Comparison of ENCODE assay signal across 1 cellular context in the genomic region with DNA sequence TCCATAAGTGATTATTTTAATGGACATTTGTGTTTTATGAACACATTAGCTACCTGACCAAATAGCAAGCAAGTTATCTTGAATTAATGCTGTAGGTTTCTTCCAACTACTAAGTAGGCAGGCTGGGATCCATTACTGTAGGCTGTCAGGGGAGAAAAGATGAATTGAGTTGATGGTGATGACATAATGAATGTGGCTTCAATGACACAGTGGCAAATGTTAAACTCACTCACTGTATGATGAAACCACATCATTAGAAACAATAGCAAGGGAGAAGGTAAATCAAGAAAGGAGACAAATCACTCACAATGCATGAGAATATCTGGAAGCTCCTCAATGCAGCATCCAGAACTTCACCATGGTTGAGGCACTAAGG.
TF ChIP-seq lines count a peak whose summit lies in the region.

No MANE protein-coding gene starts in this region.

TF ChIP-seq in GM12878, 131 proteins besides CTCF, POLR2A, EP300 and RAD21 (continued from another document):
- no peak for TF ChIP-seq CBX3 (IDR thresholded peaks at IDR 0.05; ENCODE audit: borderline replicate concordance, low read depth)
- no peak for TF ChIP-seq FOXK2 (IDR thresholded peaks at IDR 0.05)
- no peak for TF ChIP-seq NBN (IDR thresholded peaks at IDR 0.05)
- TF ChIP-seq EZH2 (IDR thresholded peaks at IDR 0.05; ENCODE audit: borderline replicate concordance, control insufficient read depth, low read depth, low read length) = no peak
- 0 out of 2 replicates have a peak, but pooled peaks have one; percentile 1 for TF ChIP-seq JUNB (IDR thresholded peaks at IDR 0.05)
- TF ChIP-seq, protein P1, sequence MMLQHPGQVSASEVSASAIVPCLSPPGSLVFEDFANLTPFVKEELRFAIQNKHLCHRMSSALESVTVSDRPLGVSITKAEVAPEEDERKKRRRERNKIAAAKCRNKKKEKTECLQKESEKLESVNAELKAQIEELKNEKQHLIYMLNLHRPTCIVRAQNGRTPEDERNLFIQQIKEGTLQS (IDR thresholded peaks at IDR 0.05; ENCODE audit: borderline replicate concordance, extremely low read depth, low read depth, low read length) = no peak
- TF ChIP-seq NFYA (IDR thresholded peaks at IDR 0.05; ENCODE audit: borderline replicate concordance, low read depth, low read length) = no peak
- TF ChIP-seq, protein P2, sequence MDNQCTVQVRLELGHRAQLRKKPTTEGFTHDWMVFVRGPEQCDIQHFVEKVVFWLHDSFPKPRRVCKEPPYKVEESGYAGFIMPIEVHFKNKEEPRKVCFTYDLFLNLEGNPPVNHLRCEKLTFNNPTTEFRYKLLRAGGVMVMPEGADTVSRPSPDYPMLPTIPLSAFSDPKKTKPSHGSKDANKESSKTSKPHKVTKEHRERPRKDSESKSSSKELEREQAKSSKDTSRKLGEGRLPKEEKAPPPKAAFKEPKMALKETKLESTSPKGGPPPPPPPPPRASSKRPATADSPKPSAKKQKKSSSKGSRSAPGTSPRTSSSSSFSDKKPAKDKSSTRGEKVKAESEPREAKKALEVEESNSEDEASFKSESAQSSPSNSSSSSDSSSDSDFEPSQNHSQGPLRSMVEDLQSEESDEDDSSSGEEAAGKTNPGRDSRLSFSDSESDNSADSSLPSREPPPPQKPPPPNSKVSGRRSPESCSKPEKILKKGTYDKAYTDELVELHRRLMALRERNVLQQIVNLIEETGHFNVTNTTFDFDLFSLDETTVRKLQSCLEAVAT (IDR thresholded peaks at IDR 0.05) = no peak
- peak; percentile 60; the same call in 1 of the 2 replicates for TF ChIP-seq DPF2 (IDR thresholded peaks at IDR 0.05)
- no peak for TF ChIP-seq ZNF384 (IDR thresholded peaks at IDR 0.05; ENCODE audit: borderline replicate concordance, low read depth, low read length)
- TF ChIP-seq GATAD2B (conservative IDR thresholded peaks at IDR 0.05; ENCODE audit: low read depth) = no peak
- TF ChIP-seq, protein P3, sequence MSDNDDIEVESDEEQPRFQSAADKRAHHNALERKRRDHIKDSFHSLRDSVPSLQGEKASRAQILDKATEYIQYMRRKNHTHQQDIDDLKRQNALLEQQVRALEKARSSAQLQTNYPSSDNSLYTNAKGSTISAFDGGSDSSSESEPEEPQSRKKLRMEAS (IDR thresholded peaks at IDR 0.05; ENCODE audit: low read depth, low read length) = no peak
- TF ChIP-seq YY1 (IDR thresholded peaks at IDR 0.05; ENCODE audit: low read depth, low read length) = no peak
- peak; percentile 37; the same call in 1 of the 2 replicates for TF ChIP-seq BMI1 (IDR thresholded peaks at IDR 0.05; ENCODE audit: borderline replicate concordance)
- TF ChIP-seq BACH1 (IDR thresholded peaks at IDR 0.05; ENCODE audit: borderline replicate concordance) = no peak
- no peak for TF ChIP-seq MXI1 (IDR thresholded peaks at IDR 0.05; ENCODE audit: low read depth, low read length)
- no peak for TF ChIP-seq NR2F1 (conservative IDR thresholded peaks at IDR 0.05)
- TF ChIP-seq ZZZ3 (IDR thresholded peaks at IDR 0.05; ENCODE audit: control insufficient read depth, insufficient read length, low read depth) = no peak
- TF ChIP-seq, protein P4, sequence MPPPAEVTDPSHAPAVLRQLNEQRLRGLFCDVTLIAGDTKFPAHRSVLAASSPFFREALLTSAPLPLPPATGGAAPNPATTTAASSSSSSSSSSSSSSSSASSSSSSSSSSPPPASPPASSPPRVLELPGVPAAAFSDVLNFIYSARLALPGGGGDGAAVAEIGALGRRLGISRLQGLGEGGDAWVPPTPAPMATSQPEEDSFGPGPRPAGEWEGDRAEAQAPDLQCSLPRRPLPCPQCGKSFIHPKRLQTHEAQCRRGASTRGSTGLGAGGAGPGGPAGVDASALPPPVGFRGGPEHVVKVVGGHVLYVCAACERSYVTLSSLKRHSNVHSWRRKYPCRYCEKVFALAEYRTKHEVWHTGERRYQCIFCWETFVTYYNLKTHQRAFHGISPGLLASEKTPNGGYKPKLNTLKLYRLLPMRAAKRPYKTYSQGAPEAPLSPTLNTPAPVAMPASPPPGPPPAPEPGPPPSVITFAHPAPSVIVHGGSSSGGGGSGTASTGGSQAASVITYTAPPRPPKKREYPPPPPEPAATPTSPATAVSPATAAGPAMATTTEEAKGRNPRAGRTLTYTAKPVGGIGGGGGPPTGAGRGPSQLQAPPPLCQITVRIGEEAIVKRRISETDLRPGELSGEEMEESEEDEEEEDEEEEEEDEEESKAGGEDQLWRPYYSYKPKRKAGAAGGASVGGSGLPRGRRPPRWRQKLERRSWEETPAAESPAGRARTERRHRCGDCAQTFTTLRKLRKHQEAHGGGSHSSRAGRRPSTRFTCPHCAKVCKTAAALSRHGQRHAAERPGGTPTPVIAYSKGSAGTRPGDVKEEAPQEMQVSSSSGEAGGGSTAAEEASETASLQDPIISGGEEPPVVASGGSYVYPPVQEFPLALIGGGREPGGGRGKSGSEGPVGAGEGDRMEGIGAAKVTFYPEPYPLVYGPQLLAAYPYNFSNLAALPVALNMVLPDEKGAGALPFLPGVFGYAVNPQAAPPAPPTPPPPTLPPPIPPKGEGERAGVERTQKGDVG (CRISPR knock-in tag; IDR thresholded peaks at IDR 0.05) = no peak
- TF ChIP-seq ZSCAN29 (IDR thresholded peaks at IDR 0.05) = no peak
- no peak for TF ChIP-seq SP1 (IDR thresholded peaks at IDR 0.05; ENCODE audit: low read depth, low read length)
- TF ChIP-seq, protein P5, sequence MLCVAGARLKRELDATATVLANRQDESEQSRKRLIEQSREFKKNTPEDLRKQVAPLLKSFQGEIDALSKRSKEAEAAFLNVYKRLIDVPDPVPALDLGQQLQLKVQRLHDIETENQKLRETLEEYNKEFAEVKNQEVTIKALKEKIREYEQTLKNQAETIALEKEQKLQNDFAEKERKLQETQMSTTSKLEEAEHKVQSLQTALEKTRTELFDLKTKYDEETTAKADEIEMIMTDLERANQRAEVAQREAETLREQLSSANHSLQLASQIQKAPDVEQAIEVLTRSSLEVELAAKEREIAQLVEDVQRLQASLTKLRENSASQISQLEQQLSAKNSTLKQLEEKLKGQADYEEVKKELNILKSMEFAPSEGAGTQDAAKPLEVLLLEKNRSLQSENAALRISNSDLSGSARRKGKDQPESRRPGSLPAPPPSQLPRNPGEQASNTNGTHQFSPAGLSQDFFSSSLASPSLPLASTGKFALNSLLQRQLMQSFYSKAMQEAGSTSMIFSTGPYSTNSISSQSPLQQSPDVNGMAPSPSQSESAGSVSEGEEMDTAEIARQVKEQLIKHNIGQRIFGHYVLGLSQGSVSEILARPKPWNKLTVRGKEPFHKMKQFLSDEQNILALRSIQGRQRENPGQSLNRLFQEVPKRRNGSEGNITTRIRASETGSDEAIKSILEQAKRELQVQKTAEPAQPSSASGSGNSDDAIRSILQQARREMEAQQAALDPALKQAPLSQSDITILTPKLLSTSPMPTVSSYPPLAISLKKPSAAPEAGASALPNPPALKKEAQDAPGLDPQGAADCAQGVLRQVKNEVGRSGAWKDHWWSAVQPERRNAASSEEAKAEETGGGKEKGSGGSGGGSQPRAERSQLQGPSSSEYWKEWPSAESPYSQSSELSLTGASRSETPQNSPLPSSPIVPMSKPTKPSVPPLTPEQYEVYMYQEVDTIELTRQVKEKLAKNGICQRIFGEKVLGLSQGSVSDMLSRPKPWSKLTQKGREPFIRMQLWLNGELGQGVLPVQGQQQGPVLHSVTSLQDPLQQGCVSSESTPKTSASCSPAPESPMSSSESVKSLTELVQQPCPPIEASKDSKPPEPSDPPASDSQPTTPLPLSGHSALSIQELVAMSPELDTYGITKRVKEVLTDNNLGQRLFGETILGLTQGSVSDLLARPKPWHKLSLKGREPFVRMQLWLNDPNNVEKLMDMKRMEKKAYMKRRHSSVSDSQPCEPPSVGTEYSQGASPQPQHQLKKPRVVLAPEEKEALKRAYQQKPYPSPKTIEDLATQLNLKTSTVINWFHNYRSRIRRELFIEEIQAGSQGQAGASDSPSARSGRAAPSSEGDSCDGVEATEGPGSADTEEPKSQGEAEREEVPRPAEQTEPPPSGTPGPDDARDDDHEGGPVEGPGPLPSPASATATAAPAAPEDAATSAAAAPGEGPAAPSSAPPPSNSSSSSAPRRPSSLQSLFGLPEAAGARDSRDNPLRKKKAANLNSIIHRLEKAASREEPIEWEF (IDR thresholded peaks at IDR 0.05; ENCODE audit: insufficient replicate concordance, low read depth, low read length) = no peak
- TF ChIP-seq, protein P6, sequence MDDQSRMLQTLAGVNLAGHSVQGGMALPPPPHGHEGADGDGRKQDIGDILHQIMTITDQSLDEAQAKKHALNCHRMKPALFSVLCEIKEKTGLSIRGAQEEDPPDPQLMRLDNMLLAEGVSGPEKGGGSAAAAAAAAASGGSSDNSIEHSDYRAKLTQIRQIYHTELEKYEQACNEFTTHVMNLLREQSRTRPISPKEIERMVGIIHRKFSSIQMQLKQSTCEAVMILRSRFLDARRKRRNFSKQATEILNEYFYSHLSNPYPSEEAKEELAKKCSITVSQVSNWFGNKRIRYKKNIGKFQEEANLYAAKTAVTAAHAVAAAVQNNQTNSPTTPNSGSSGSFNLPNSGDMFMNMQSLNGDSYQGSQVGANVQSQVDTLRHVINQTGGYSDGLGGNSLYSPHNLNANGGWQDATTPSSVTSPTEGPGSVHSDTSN (IDR thresholded peaks at IDR 0.05; ENCODE audit: insufficient replicate concordance, low read depth, low read length) = peak; percentile 61
- 0 out of 2 replicates have a peak, but pooled peaks have one; percentile 17 for TF ChIP-seq CREM (IDR thresholded peaks at IDR 0.05; ENCODE audit: low read depth)
- TF ChIP-seq TAF1 (IDR thresholded peaks at IDR 0.05; ENCODE audit: borderline replicate concordance, low read depth, low read length) = no peak
- no peak for TF ChIP-seq SIN3A (IDR thresholded peaks at IDR 0.05; ENCODE audit: low read depth, low read length)
